Comparison of ENCODE assay signal across 26 cellular contexts in the genomic region with DNA sequence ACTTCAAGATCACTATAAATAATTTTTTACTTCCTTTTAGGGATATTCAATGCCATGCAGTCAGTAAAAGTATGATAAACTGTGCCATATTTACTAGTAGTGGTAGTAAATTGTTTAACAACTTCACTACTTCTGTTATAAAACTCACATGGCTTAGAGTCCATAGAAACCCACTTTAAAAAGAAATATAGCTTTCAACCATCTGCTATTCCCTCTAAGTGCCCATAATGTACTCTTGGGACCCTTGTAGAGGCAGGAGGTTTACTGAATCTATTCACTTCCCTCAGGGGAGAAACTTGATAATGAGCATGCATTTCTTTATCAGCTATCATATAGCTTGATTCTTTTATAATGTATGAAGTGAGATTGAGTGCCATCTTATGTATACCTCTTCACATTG.
"Had no signal": no experiment of that assay in that cellular context is flagged by ENCODE, and none has a peak within 500 bp of the region (broad histone marks: within the 10 kb centered on the region; RNA-seq: fewer than 3 reads in every experiment).

No MANE protein-coding gene starts in this region.

- FAIRE-seq: small intestine had no signal

- H3K27me3 ChIP-seq: breast epithelium, colonic mucosa, dorsolateral prefrontal cortex, esophagus squamous epithelium, gastrocnemius medialis, neural progenitor cell, tibial nerve had no signal

- H3K27ac ChIP-seq: breast epithelium, colonic mucosa, dorsolateral prefrontal cortex, esophagus squamous epithelium, gastrocnemius medialis, left ventricle myocardium inferior, neural progenitor cell, tibial nerve had no signal

- H3K9me3 Mint-ChIP-seq: activated CD4-positive, alpha-beta memory T cell treated with anti-CD3 and anti-CD28 coated beads for 36 hours; activated naive CD8-positive, alpha-beta T cell treated with anti-CD3 and anti-CD28 coated beads for 36 hours; central memory CD8-positive, alpha-beta T cell; neural progenitor cell; stimulated activated effector memory CD8-positive, alpha-beta T cell treated with anti-CD3 and anti-CD28 coated beads, Interleukin-12 subunit alpha, Interleukin-12 subunit beta, amount 100 ng/mL, for 72 hours; stimulated activated naive CD8-positive, alpha-beta T cell treated with anti-CD3 and anti-CD28 coated beads, Interleukin-15, amount 100 ng/mL, for 72 hours had no signal

- DNase-seq: activated CD4-positive, alpha-beta memory T cell treated with anti-CD3 and anti-CD28 coated beads for 36 hours; activated CD4-positive, alpha-beta T cell treated with anti-CD3 and anti-CD28 coated beads for 4 hours; activated CD4-positive, CD25-positive, alpha-beta regulatory T cell; activated naive CD4-positive, alpha-beta T cell treated with Interleukin-2 at 50 U/mL for 16 hours; activated naive CD8-positive, alpha-beta T cell treated with anti-CD3 and anti-CD28 coated beads for 36 hours; activated T-cell treated with anti-CD3 and anti-CD28 coated beads, Interleukin-2, amount 50 U/mL, for 48 hours; colonic mucosa; dorsolateral prefrontal cortex; esophagus squamous epithelium; gastrocnemius medialis; head of caudate nucleus; hypothalamus; left ventricle myocardium inferior; mammary epithelial cell; naive thymus-derived CD8-positive, alpha-beta T cell; posterior cingulate gyrus; small intestine; stimulated activated CD4-positive, alpha-beta T cell treated with anti-CD3 and anti-CD28 coated beads, Interleukin-2, amount 100 ng/mL, for 24 hours; stimulated activated naive CD8-positive, alpha-beta T cell treated with anti-CD3 and anti-CD28 coated beads, Interleukin-15, amount 100 ng/mL, for 72 hours had no signal

- H3K4me3 Mint-ChIP-seq: activated CD4-positive, alpha-beta memory T cell treated with anti-CD3 and anti-CD28 coated beads for 36 hours; activated naive CD8-positive, alpha-beta T cell treated with anti-CD3 and anti-CD28 coated beads for 36 hours; central memory CD8-positive, alpha-beta T cell; mesothelial cell of epicardium; naive thymus-derived CD8-positive, alpha-beta T cell; neural progenitor cell; stimulated activated effector memory CD8-positive, alpha-beta T cell treated with anti-CD3 and anti-CD28 coated beads, Interleukin-12 subunit alpha, Interleukin-12 subunit beta, amount 100 ng/mL, for 72 hours; stimulated activated naive CD8-positive, alpha-beta T cell treated with anti-CD3 and anti-CD28 coated beads, Interleukin-15, amount 100 ng/mL, for 72 hours had no signal

- H3K4me2 ChIP-seq: neural progenitor cell had no signal

- H3K27ac Mint-ChIP-seq: activated CD4-positive, alpha-beta memory T cell treated with anti-CD3 and anti-CD28 coated beads for 36 hours; activated naive CD8-positive, alpha-beta T cell treated with anti-CD3 and anti-CD28 coated beads for 36 hours; mesothelial cell of epicardium; naive thymus-derived CD8-positive, alpha-beta T cell; neural progenitor cell; stimulated activated effector memory CD8-positive, alpha-beta T cell treated with anti-CD3 and anti-CD28 coated beads, Interleukin-12 subunit alpha, Interleukin-12 subunit beta, amount 100 ng/mL, for 72 hours; stimulated activated naive CD8-positive, alpha-beta T cell treated with anti-CD3 and anti-CD28 coated beads, Interleukin-15, amount 100 ng/mL, for 72 hours had no signal

- H3K4me3 ChIP-seq: breast epithelium, colonic mucosa, dorsolateral prefrontal cortex, esophagus squamous epithelium, gastrocnemius medialis, left ventricle myocardium inferior, neural progenitor cell, tibial nerve had no signal

- H3K9me3 ChIP-seq: breast epithelium, colonic mucosa, esophagus squamous epithelium, gastrocnemius medialis, left ventricle myocardium inferior, tibial nerve had no signal

- H3K4me1 Mint-ChIP-seq: activated naive CD8-positive, alpha-beta T cell treated with anti-CD3 and anti-CD28 coated beads for 36 hours; central memory CD8-positive, alpha-beta T cell; naive thymus-derived CD8-positive, alpha-beta T cell; neural progenitor cell; stimulated activated effector memory CD8-positive, alpha-beta T cell treated with anti-CD3 and anti-CD28 coated beads, Interleukin-12 subunit alpha, Interleukin-12 subunit beta, amount 100 ng/mL, for 72 hours; stimulated activated naive CD8-positive, alpha-beta T cell treated with anti-CD3 and anti-CD28 coated beads, Interleukin-15, amount 100 ng/mL, for 72 hours had no signal

- H2AFZ ChIP-seq: neural progenitor cell had no signal

- ATAC-seq: gastrocnemius medialis; naive thymus-derived CD8-positive, alpha-beta T cell; sciatic nerve; stimulated activated effector memory CD8-positive, alpha-beta T cell treated with anti-CD3 and anti-CD28 coated beads, Interleukin-12 subunit alpha, Interleukin-12 subunit beta, amount 100 ng/mL, for 72 hours; stimulated activated naive CD8-positive, alpha-beta T cell treated with anti-CD3 and anti-CD28 coated beads, Interleukin-15, amount 100 ng/mL, for 72 hours had no signal

- H3K27me3 Mint-ChIP-seq: activated CD4-positive, alpha-beta memory T cell treated with anti-CD3 and anti-CD28 coated beads for 36 hours; activated naive CD8-positive, alpha-beta T cell treated with anti-CD3 and anti-CD28 coated beads for 36 hours; central memory CD8-positive, alpha-beta T cell; naive thymus-derived CD8-positive, alpha-beta T cell; stimulated activated naive CD8-positive, alpha-beta T cell treated with anti-CD3 and anti-CD28 coated beads, Interleukin-15, amount 100 ng/mL, for 72 hours had no signal

- H3K36me3 Mint-ChIP-seq: activated CD4-positive, alpha-beta memory T cell treated with anti-CD3 and anti-CD28 coated beads for 36 hours; activated naive CD8-positive, alpha-beta T cell treated with anti-CD3 and anti-CD28 coated beads for 36 hours; mesothelial cell of epicardium; naive thymus-derived CD8-positive, alpha-beta T cell; neural progenitor cell; stimulated activated effector memory CD8-positive, alpha-beta T cell treated with anti-CD3 and anti-CD28 coated beads, Interleukin-12 subunit alpha, Interleukin-12 subunit beta, amount 100 ng/mL, for 72 hours had no signal

- H3K4me1 ChIP-seq: breast epithelium, colonic mucosa, esophagus squamous epithelium, gastrocnemius medialis, left ventricle myocardium inferior, neural progenitor cell, tibial nerve had no signal

- H3K36me3 ChIP-seq: breast epithelium, colonic mucosa, esophagus squamous epithelium, gastrocnemius medialis, left ventricle myocardium inferior, neural progenitor cell, tibial nerve had no signal

- H3K9ac ChIP-seq: neural progenitor cell had no signal
